In genomic region chr1:28338897-28339296, GRCh38 we compare ENCODE assay signal across 23 cellular contexts. TPM values are rescaled to one million over a fixed set of nuclear protein-coding genes. Genes with fewer than 3 reads are reported as not detected.
DNase-seq lines count a peak whose midpoint lies in the region; ATAC-seq and TF ChIP-seq lines count a peak whose summit lies in the region.
"Had no signal": no experiment of that assay in that cellular context is flagged by ENCODE, and none has a peak within 500 bp of the region (broad histone marks: within the 10 kb centered on the region; RNA-seq: fewer than 3 reads in every experiment).

No MANE protein-coding gene starts in this region.

- H3K27ac ChIP-seq in HEK293 (ENCODE audit: extremely low read depth, low read depth, low read length): no peak overlapping the region
- no peak overlapping the region for H3K27ac ChIP-seq in sigmoid colon
- no peak overlapping the region for H3K27ac ChIP-seq in H9 (ENCODE audit: insufficient read length, low read depth, low read length)
- H3K27ac ChIP-seq: BLaER1 had no signal

- H3K4me3 Mint-ChIP-seq in WTC11 (no peak overlapping the region), H9 (no peak overlapping the region; a peak in 1 of 5 replicates)
- no peak overlapping the region for H3K4me3 Mint-ChIP-seq in natural killer cell treated with Interleukin-12 subunit alpha and Interleukin-12 subunit beta and Interleukin-15 and Interleukin-18, amount 100 ng/mL, for 72 hours
- H3K4me3 Mint-ChIP-seq: CD14-positive monocyte; CD4-positive, alpha-beta memory T cell; CD4-positive, CD25-positive, alpha-beta regulatory T cell; CD8-positive, alpha-beta memory T cell had no signal

- H3K9me3 ChIP-seq in HEK293 (ENCODE audit: control insufficient read depth, insufficient read depth, low read depth, low read length) (no peaks in the 10 kb centered on the region), sigmoid colon (no peaks in the 10 kb centered on the region), H9 (ENCODE audit: control insufficient read depth, low read depth, low read length) (no peaks in the 10 kb centered on the region)
- H3K9me3 ChIP-seq: BE2C, BLaER1 had no signal

- H3K4me1 Mint-ChIP-seq in WTC11: no peaks in the 10 kb centered on the region
- no peaks in the 10 kb centered on the region for H3K4me1 Mint-ChIP-seq in H9
- peaks cover 0 to 2% of the 10 kb centered on the region in 2 donors for H3K4me1 Mint-ChIP-seq in natural killer cell treated with Interleukin-12 subunit alpha and Interleukin-12 subunit beta and Interleukin-15 and Interleukin-18, amount 100 ng/mL, for 72 hours (ENCODE audit: low read depth in 2 of 2)
- H3K4me1 Mint-ChIP-seq: CD14-positive monocyte; CD8-positive, alpha-beta memory T cell had no signal

- H3K56ac ChIP-seq in H9 (ENCODE audit: insufficient read length, low read depth, low read length): no peak overlapping the region

- H2BK15ac ChIP-seq in H9 (ENCODE audit: low read depth, low read length): no peak overlapping the region

- H3K36me3 Mint-ChIP-seq in WTC11 (peaks cover 11% of the 10 kb centered on the region), H9 (ENCODE audit: insufficient read depth in 1 of 3, low read depth in 3 of 3) (peaks cover 0 to 17% (median 13%) of the 10 kb centered on the region in 3 experiments; a peak in 5 of 7 replicates)
- H3K36me3 Mint-ChIP-seq in natural killer cell treated with Interleukin-12 subunit alpha and Interleukin-12 subunit beta and Interleukin-15 and Interleukin-18, amount 100 ng/mL, for 72 hours: peaks cover 5% of the 10 kb centered on the region

- H3K23ac ChIP-seq in H9 (ENCODE audit: insufficient read length, low read depth, low read length): no peak overlapping the region

- H3K79me2 ChIP-seq in H9 (ENCODE audit: insufficient read depth, low read length): no peaks in the 10 kb centered on the region

- H4K20me1 ChIP-seq in H9 (ENCODE audit: control insufficient read depth, insufficient read depth, insufficient read length): no peaks in the 10 kb centered on the region

- CTCF ChIA-PET in HEK293 (lab: Yijun Ruan, JAX): interaction anchor here (0.6 kb wide), 1 partner anchor 21 kb away, joined by 3 read pairs; no protein-coding TSS in a partner anchor
- CTCF ChIA-PET in WTC11 (lab: Charles Lee): interaction anchor here (1.0 kb wide), 1 partner anchor 21 kb away, joined by 5 read pairs; no protein-coding TSS in a partner anchor

- no peak overlapping the region for H3K4ac ChIP-seq in H9 (ENCODE audit: low read depth, low read length)

- peaks cover 2 to 20% of the 10 kb centered on the region in 2 experiments for H3K36me3 ChIP-seq in HEK293 (ENCODE audit: control insufficient read depth in 2 of 2, insufficient read depth in 1 of 2, low read length in 2 of 2)
- peaks cover 0 to 26% (median 17%) of the 10 kb centered on the region in 4 donors for H3K36me3 ChIP-seq in sigmoid colon
- H3K36me3 ChIP-seq: BE2C had no signal

- H3K18ac ChIP-seq in H9 (ENCODE audit: insufficient read length, low read depth, low read length): no peak overlapping the region

- H3K27me3 Mint-ChIP-seq in WTC11 (ENCODE audit: low read depth): no peaks in the 10 kb centered on the region
- no peaks in the 10 kb centered on the region for H3K27me3 Mint-ChIP-seq in H9 (ENCODE audit: low read depth)
- H3K27me3 Mint-ChIP-seq in natural killer cell treated with Interleukin-12 subunit alpha and Interleukin-12 subunit beta and Interleukin-15 and Interleukin-18, amount 100 ng/mL, for 72 hours: no peaks in the 10 kb centered on the region
- H3K27me3 Mint-ChIP-seq: CD4-positive, alpha-beta memory T cell; CD4-positive, CD25-positive, alpha-beta regulatory T cell; CD8-positive, alpha-beta memory T cell had no signal

- no peak for TF ChIP-seq EP300 in sigmoid colon (IDR thresholded peaks at IDR 0.05)

- no peaks in the 10 kb centered on the region for H3K4me1 ChIP-seq in HEK293 (ENCODE audit: control insufficient read depth, insufficient read depth, low read length)
- H3K4me1 ChIP-seq in sigmoid colon: no peaks in the 10 kb centered on the region
- H3K4me1 ChIP-seq in H9 (ENCODE audit: insufficient read depth, low read length): no peaks in the 10 kb centered on the region
- H3K4me1 ChIP-seq: BE2C, BLaER1 had no signal

- no peak overlapping the region for H2AK5ac ChIP-seq in H9 (ENCODE audit: insufficient read length, low read length)

- H3K27ac Mint-ChIP-seq in WTC11 (no peak overlapping the region), H9 (no peak overlapping the region)
- H3K27ac Mint-ChIP-seq in natural killer cell treated with Interleukin-12 subunit alpha and Interleukin-12 subunit beta and Interleukin-15 and Interleukin-18, amount 100 ng/mL, for 72 hours: no peak overlapping the region
- H3K27ac Mint-ChIP-seq: CD14-positive monocyte; CD4-positive, alpha-beta memory T cell; CD4-positive, CD25-positive, alpha-beta regulatory T cell had no signal

- no peak overlapping the region for H4K8ac ChIP-seq in H9 (replicated peaks; ENCODE audit: insufficient read length, low read depth, low read length)

- no peaks in the 10 kb centered on the region for H3K79me1 ChIP-seq in H9 (ENCODE audit: insufficient read depth, low read depth, low read length, poor library complexity, severe bottlenecking)

- H3K9me3 Mint-ChIP-seq in WTC11 (no peaks in the 10 kb centered on the region), H9 (no peaks in the 10 kb centered on the region)
- H3K9me3 Mint-ChIP-seq in natural killer cell treated with Interleukin-12 subunit alpha and Interleukin-12 subunit beta and Interleukin-15 and Interleukin-18, amount 100 ng/mL, for 72 hours: no peaks in the 10 kb centered on the region
- H3K9me3 Mint-ChIP-seq: CD14-positive monocyte; CD4-positive, alpha-beta memory T cell; CD8-positive, alpha-beta memory T cell had no signal

- no peak overlapping the region for H3K9ac ChIP-seq in H9 (ENCODE audit: extremely low read depth, insufficient read length, low read length)
- H3K9ac ChIP-seq: BLaER1 had no signal

- H3K27me3 ChIP-seq in sigmoid colon (no peaks in the 10 kb centered on the region), H9 (ENCODE audit: insufficient read depth, low read length) (no peaks in the 10 kb centered on the region)
- H3K27me3 ChIP-seq: BE2C, BLaER1 had no signal

- H4K5ac ChIP-seq in H9 (ENCODE audit: insufficient read length, low read depth, low read length): no peak overlapping the region

- ATAC-seq in WTC11: no peak
- no peak for ATAC-seq in natural killer cell treated with Interleukin-12 subunit alpha and Interleukin-12 subunit beta and Interleukin-15 and Interleukin-18, amount 100 ng/mL, for 72 hours
- ATAC-seq: GM12878 had no signal

- POLR2A ChIA-PET in HEK293 (lab: Yijun Ruan, JAX) (interaction anchor here (5.2 kb wide), 1 partner anchor 10 kb away, joined by 33 read pairs; the partner anchor contains the start of gene MED18), WTC11 (lab: Charles Lee) (interaction anchor here (0.7 to 1.3 kb wide), 2 partner anchors 10 to 1025 kb away, joined by 3 to 7 read pairs; partner anchors contain the start of gene MED18)

- no peak overlapping the region for H2BK120ac ChIP-seq in H9 (ENCODE audit: low read depth, low read length, poor library complexity, severe bottlenecking)

- no peak overlapping the region for H2BK5ac ChIP-seq in H9 (ENCODE audit: insufficient read length, low read length)

- no peak overlapping the region for H3K14ac ChIP-seq in H9 (ENCODE audit: insufficient read depth, low read length)

- intact Hi-C loops in sigmoid colon (cut with DNase I): no loop called here

- TF ChIP-seq CTCF in HEK293 (tag by site-specific recombination; IDR thresholded peaks at IDR 0.05): no peak
- TF ChIP-seq CTCF in WTC11 (IDR thresholded peaks at IDR 0.05): no peak
- no peak for TF ChIP-seq CTCF in sigmoid colon (IDR thresholded peaks at IDR 0.05)
- TF ChIP-seq CTCF in H9 (conservative IDR thresholded peaks at IDR 0.05): no peak

- no peak overlapping the region for H2BK20ac ChIP-seq in H9 (ENCODE audit: low read depth, low read length, poor library complexity, severe bottlenecking)

- H3K4me2 ChIP-seq in H9 (ENCODE audit: insufficient read depth, insufficient read length, low read length): no peak overlapping the region
- H3K4me2 ChIP-seq: BLaER1 had no signal

- no peak overlapping the region for H3K4me3 ChIP-seq in HEK293 (ENCODE audit: low read depth, low read length)
- no peak overlapping the region for H3K4me3 ChIP-seq in sigmoid colon
- H3K4me3 ChIP-seq: BLaER1, GM12878 had no signal

- TF ChIP-seq POLR2A in sigmoid colon (IDR thresholded peaks at IDR 0.05): no peak

- no peak for DNase-seq in WTC11 (ENCODE audit: low spot score)
- DNase-seq in sigmoid colon: peak; percentile 13
- DNase-seq in H9: no peak
- no peak for DNase-seq in natural killer cell treated with Interleukin-12 subunit alpha and Interleukin-12 subunit beta and Interleukin-15 and Interleukin-18, amount 100 ng/mL, for 72 hours (ENCODE audit: low spot score)
- DNase-seq: 8988T; ACHN; BE2C; C1 segment of cervical spinal cord; CD4-positive, alpha-beta memory T cell; CD4-positive, CD25-positive, alpha-beta regulatory T cell; CD8-positive, alpha-beta memory T cell; COR-L47; DMS 273 treated with DMSO at 0.1 percent for 48 hours; DMS153; DMS53; DMS79; DND-41; EL; GDM1 had no signal

- H2AFZ ChIP-seq in H9 (ENCODE audit: low read length): no peak overlapping the region

- no peak overlapping the region for H4K91ac ChIP-seq in H9 (ENCODE audit: insufficient read length, low read depth, low read length)

- WGBS in sigmoid colon, 2 donors: 95 to 96% methylated on average over 3 of the region's 3 CpGs
- WGBS in H9 (ENCODE audit: extremely low coverage, insufficient read length, low lambda C conversion rate): no CpG with 5 or more reads among the region's 3 CpGs

- no peak overlapping the region for H2BK12ac ChIP-seq in H9 (ENCODE audit: insufficient read length, low read depth, low read length)

- H3K23me2 ChIP-seq in H9 (ENCODE audit: insufficient read length, low read depth, low read length, poor library complexity, severe bottlenecking): no peaks in the 10 kb centered on the region

- no peak overlapping the region for H3T11ph ChIP-seq in H9 (ENCODE audit: low read length)

TF ChIP-seq in HEK293, 187 proteins besides CTCF, POLR2A, EP300 and RAD21 (continues in another document):
- TF ChIP-seq ZNF121 (tag by site-specific recombination; IDR thresholded peaks at IDR 0.05): peak; percentile 88

TF ChIP-seq in WTC11, 78 proteins besides CTCF, POLR2A, EP300 and RAD21:
- TF ChIP-seq ZNF121 (CRISPR knock-in tag; IDR thresholded peaks at IDR 0.05) (peak; percentile 37; the same call in 1 of the 2 replicates), NR3C1 (CRISPR knock-in tag; conservative IDR thresholded peaks at IDR 0.05; ENCODE audit: low read depth) (no peak)

RNA-seq across cellular contexts. Expression of gene MED18, which starts 10.1 kb away (rescaled TPM):
- total RNA-seq in WTC11 (2021): 15.1 to 17.9 TPM (median 15.2 TPM) in 3 replicates
- 10 to 100 TPM in 3 of 4 donors, 1 to 10 TPM in 1; 5.2 to 21.6 (median 12.7) TPM for total RNA-seq in sigmoid colon
- polyA plus RNA-seq in sigmoid colon: 10 to 100 TPM; 16.2 to 31.8 (median 31.0) TPM
- total RNA-seq in H9 (2021): 13.0 and 13.3 TPM in 2 replicates
- 10 to 100 TPM; 17.9 to 21.4 TPM for total RNA-seq in natural killer cell treated with Interleukin-12 subunit alpha and Interleukin-12 subunit beta and Interleukin-15 and Interleukin-18, amount 100 ng/mL, for 72 hours

RNA-seq across cellular contexts. Expression of gene PHACTR4, which starts 30.6 kb away (rescaled TPM):
- total RNA-seq in WTC11 (2021) (49.2 to 52.9 TPM (median 50.9 TPM) in 3 replicates), sigmoid colon (10 to 100 TPM; 35.2 to 57.4 (median 38.4) TPM), H9 (2021) (53.8 and 54.0 TPM in 2 replicates)
- polyA plus RNA-seq in sigmoid colon: 10 to 100 TPM; 21.6 to 31.9 (median 24.4) TPM
- 10 to 100 TPM; 30.2 to 32.7 TPM for total RNA-seq in natural killer cell treated with Interleukin-12 subunit alpha and Interleukin-12 subunit beta and Interleukin-15 and Interleukin-18, amount 100 ng/mL, for 72 hours

Comparison
In these comparisons a context has a peak if more than half of its experiments do, and no peak if none do; other contexts are left out.
1. Of the 8 proteins assayed by ChIP-seq in both HEK293 and WTC11: peak only in HEK293: none; only in WTC11: none; in both: ZNF121; in neither: 7.